Comparison of ENCODE assay signal across 8 cellular contexts in genomic region chr1:160837558-160838205, GRCh38. TPM values are rescaled to one million over a fixed set of nuclear protein-coding genes. Genes with fewer than 3 reads are reported as not detected.
A peak's percentile ranks its signal among the peaks of the same experiment; 100 is the strongest.
DNase-seq lines count a peak whose midpoint lies in the region; ATAC-seq and TF ChIP-seq lines count a peak whose summit lies in the region.

No MANE protein-coding gene starts in this region.

- no peaks in the 10 kb centered on the region for H3K9me3 Mint-ChIP-seq in stimulated activated naive CD8-positive, alpha-beta T cell treated with anti-CD3 and anti-CD28 coated beads, Interleukin-15, Interleukin-2, amounts not matched to agents 100 ng/mL and 50 ng/mL, for 24 hours

- peak overlapping the region in 1 of 4 donors; percentile 7 for H3K4me3 ChIP-seq in Peyer's patch
- H3K4me3 ChIP-seq in mucosa of descending colon: no peak overlapping the region
- H3K4me3 ChIP-seq in esophagus muscularis mucosa: no peak overlapping the region

- H3K36me3 ChIP-seq in Peyer's patch (no peaks in the 10 kb centered on the region), mucosa of descending colon (ENCODE audit: low read depth) (no peaks in the 10 kb centered on the region), esophagus muscularis mucosa (no peaks in the 10 kb centered on the region)

- H3K9me3 ChIP-seq in Peyer's patch (no peaks in the 10 kb centered on the region), mucosa of descending colon (no peaks in the 10 kb centered on the region), esophagus muscularis mucosa (no peaks in the 10 kb centered on the region)

- peak overlapping the region; percentile 30 for H3K4me3 Mint-ChIP-seq in stimulated activated naive CD8-positive, alpha-beta T cell treated with anti-CD3 and anti-CD28 coated beads, Interleukin-15, Interleukin-2, amounts not matched to agents 100 ng/mL and 50 ng/mL, for 24 hours

- 64% methylated on average over 9 of the region's 9 CpGs for WGBS in esophagus muscularis mucosa

- no peaks in the 10 kb centered on the region for H3K27me3 Mint-ChIP-seq in stimulated activated naive CD8-positive, alpha-beta T cell treated with anti-CD3 and anti-CD28 coated beads, Interleukin-15, Interleukin-2, amounts not matched to agents 100 ng/mL and 50 ng/mL, for 24 hours

- H3K27ac ChIP-seq in Peyer's patch (peak overlapping the region; percentile 55 to 81 (median 69)), esophagus muscularis mucosa (replicated peaks in 1 of 4) (peak overlapping the region in 2 of 4 donors; percentile 11 to 39)

- no peaks in the 10 kb centered on the region for H3K27me3 ChIP-seq in Peyer's patch
- H3K27me3 ChIP-seq in esophagus muscularis mucosa: peaks cover 0 to 5% (median 0%) of the 10 kb centered on the region in 4 donors

- ATAC-seq in GM18868 (IDR thresholded peaks at IDR 0.05; ENCODE audit: unreplicated experiment): peak; percentile 81
- ATAC-seq in HG02885 (IDR thresholded peaks at IDR 0.05; ENCODE audit: poor library complexity, unreplicated experiment): peak; percentile 80
- ATAC-seq in mucosa of descending colon: peak; percentile 95

- H3K4me1 ChIP-seq in Peyer's patch (peaks cover 0 to 21% (median 16%) of the 10 kb centered on the region in 4 donors), mucosa of descending colon (ENCODE audit: low read depth) (no peaks in the 10 kb centered on the region), esophagus muscularis mucosa (peaks cover 0 to 10% (median 3%) of the 10 kb centered on the region in 4 donors)

- peaks cover 70% of the 10 kb centered on the region for H3K4me1 Mint-ChIP-seq in stimulated activated naive CD8-positive, alpha-beta T cell treated with anti-CD3 and anti-CD28 coated beads, Interleukin-15, Interleukin-2, amounts not matched to agents 100 ng/mL and 50 ng/mL, for 24 hours (ENCODE audit: low read depth)

- TF ChIP-seq CTCF in Peyer's patch (IDR thresholded peaks at IDR 0.05) (peak in 4 of 6 experiments; percentile 14 to 46 (median 26)), mucosa of descending colon (IDR thresholded peaks at IDR 0.05) (no peak), esophagus muscularis mucosa (IDR thresholded peaks at IDR 0.05) (no peak)

- intact Hi-C loops in mucosa of descending colon (cut with DNase I, micrococcal nuclease) (no loop called here), esophagus muscularis mucosa (cut with DNase I) (loop anchor here (10.0 kb wide), 1 partner anchor 277 kb away; the partner anchor contains the start of genes NIT1 and PFDN2)

- TF ChIP-seq EP300 in esophagus muscularis mucosa (IDR thresholded peaks at IDR 0.05): no peak

- H3K27ac Mint-ChIP-seq in stimulated activated naive CD8-positive, alpha-beta T cell treated with anti-CD3 and anti-CD28 coated beads, Interleukin-15, Interleukin-2, amounts not matched to agents 100 ng/mL and 50 ng/mL, for 24 hours: peak overlapping the region; percentile 98

- no peaks in the 10 kb centered on the region for H3K36me3 Mint-ChIP-seq in stimulated activated naive CD8-positive, alpha-beta T cell treated with anti-CD3 and anti-CD28 coated beads, Interleukin-15, Interleukin-2, amounts not matched to agents 100 ng/mL and 50 ng/mL, for 24 hours (ENCODE audit: low read depth)

- TF ChIP-seq POLR2A in Peyer's patch (IDR thresholded peaks at IDR 0.05) (no peak), esophagus muscularis mucosa (IDR thresholded peaks at IDR 0.05; ENCODE audit: low read depth) (no peak)

- peak; percentile 55 to 94 (median 87) for DNase-seq in Peyer's patch
- peak; percentile 83 for DNase-seq in activated effector memory CD4-positive, alpha-beta T cell treated with Interleukin-2 at 50 U/mL for 16 hours
- DNase-seq in mucosa of descending colon: peak; percentile 40 to 91 (median 67)
- no peak for DNase-seq in SW 1271 (lab: John Stamatoyannopoulos, UW)
- DNase-seq in esophagus muscularis mucosa (ENCODE audit: extremely low spot score): no peak

RNA-seq across cellular contexts. Expression of gene CD244, which starts 25.0 kb away (rescaled TPM):
- total RNA-seq in Peyer's patch (1 to 10 TPM in 2 of 4 donors, under 1 TPM in 1, not detected in 1; 0.80 to 2.8 (median 1.3) TPM), mucosa of descending colon (1 to 10 TPM in 2 of 3 donors, under 1 TPM in 1; 0.96 to 1.4 (median 1.2) TPM), esophagus muscularis mucosa (under 1 TPM in 3 of 4 donors, not detected in 1; 0.13 to 0.83 (median 0.34) TPM)

RNA-seq across cellular contexts. Expression of gene LY9, which starts 41.7 kb away (rescaled TPM):
- total RNA-seq in Peyer's patch (10 to 100 TPM in 1 of 4 donors, 1 to 10 TPM in 3; 1.6 to 39.6 (median 3.6) TPM), mucosa of descending colon (1 to 10 TPM; 1.3 to 2.5 (median 2.3) TPM), esophagus muscularis mucosa (under 1 TPM in 2 of 4 donors, not detected in 2; 0.26 to 0.66 TPM)

RNA-seq across cellular contexts. Expression of gene ITLN1, which starts 47.3 kb away (rescaled TPM):
- 10 to 100 TPM; 14.4 to 45.0 (median 24.5) TPM for total RNA-seq in Peyer's patch
- total RNA-seq in mucosa of descending colon: 100 to 1,000 TPM; 103 to 254 (median 221) TPM
- 1 to 10 TPM in 1 of 4 donors, under 1 TPM in 1, not detected in 2; 0.66 to 2.2 TPM for total RNA-seq in esophagus muscularis mucosa

Comparison
In these comparisons a context has a peak if more than half of its experiments do, and no peak if none do; other contexts are left out.
1. DNase-seq: peak in Peyer's patch (3 of 3), activated effector memory CD4-positive, alpha-beta T cell treated with Interleukin-2 at 50 U/mL for 16 hours (single experiment) and mucosa of descending colon (3 of 3); none in SW 1271 (0 of 2) and esophagus muscularis mucosa (single experiment).
2. CTCF ChIP-seq: peak in Peyer's patch (4 of 6); none in mucosa of descending colon (single experiment) and esophagus muscularis mucosa (0 of 3).
3. RNA of gene ITLN1, which starts 47.3 kb away (total RNA-seq): 103 to 254 TPM in mucosa of descending colon and 14.4 to 45.0 TPM in Peyer's patch; 0.66 to 2.2 TPM in esophagus muscularis mucosa; every median in the first group is over 4 times any median in the second.
4. Peak in every context shown above with its lines, with median percentiles within 50 percentile points of each other: ATAC-seq.